In genomic region chr3:66253790-66254620, GRCh38 we compare ENCODE assay signal across 8 cellular contexts. TPM values are rescaled to one million over a fixed set of nuclear protein-coding genes. Genes with fewer than 3 reads are reported as not detected.
DNase-seq lines count a peak whose midpoint lies in the region; ATAC-seq and TF ChIP-seq lines count a peak whose summit lies in the region.

No MANE protein-coding gene starts in this region.

- H3K36me3 Mint-ChIP-seq in naive thymus-derived CD4-positive, alpha-beta T cell, result peaks cover 1 to 37% (median 6%) of the 10 kb centered on the region in 5 donors

- DNase-seq in NCI-H1417 (lab: John Stamatoyannopoulos, UW) (peak in 2 of 3 experiments; percentile 5 to 49), NCI-H1417 treated with DMSO at 0.1 percent for 48 hours (lab: John Stamatoyannopoulos, UW) (no peak), NB4 (ENCODE audit: low read depth) (peak; percentile 40), dedifferentiated amniotic fluid mesenchymal stem cell (ENCODE audit: extremely low spot score) (peak; percentile 50), NCI-H128 (lab: John Stamatoyannopoulos, UW; ENCODE audit: unreplicated experiment) (no peak)
- peak in 5 of 9 donors; percentile 27 to 41 (median 35) for DNase-seq in naive thymus-derived CD4-positive, alpha-beta T cell
- no peak for DNase-seq in stimulated activated CD4-positive, alpha-beta T cell treated with anti-CD3 and anti-CD28 coated beads, Interleukin-2, amount 100 ng/mL, for 24 hours

- H3K9me3 Mint-ChIP-seq in naive thymus-derived CD4-positive, alpha-beta T cell, result peaks cover 0 to 2% (median 0%) of the 10 kb centered on the region in 11 donors

- H3K27me3 ChIP-seq in naive thymus-derived CD4-positive, alpha-beta T cell (ENCODE audit: control insufficient read depth in 2 of 2, insufficient read depth in 2 of 2, low read length in 2 of 2), result no peaks in the 10 kb centered on the region

- H3K9me3 ChIP-seq in naive thymus-derived CD4-positive, alpha-beta T cell (ENCODE audit: control insufficient read depth in 2 of 3, low read length in 3 of 3), result no peaks in the 10 kb centered on the region

- TF ChIP-seq POLR2A in NB4 (IDR thresholded peaks at IDR 0.05; ENCODE audit: extremely low read depth, insufficient read length), result no peak

- peak; percentile 59 for ATAC-seq in naive thymus-derived CD4-positive, alpha-beta T cell
- ATAC-seq in GM21576 (IDR thresholded peaks at IDR 0.05; ENCODE audit: unreplicated experiment), result no peak

- TF ChIP-seq CTCF in NB4 (IDR thresholded peaks at IDR 0.05; ENCODE audit: low read depth, low read length), result no peak

- no peak overlapping the region for H3K27ac ChIP-seq in naive thymus-derived CD4-positive, alpha-beta T cell (ENCODE audit: low read depth, low read length)

- H3K4me1 ChIP-seq in naive thymus-derived CD4-positive, alpha-beta T cell (ENCODE audit: control insufficient read depth in 2 of 2, insufficient read depth in 2 of 2, low read length in 2 of 2), result no peaks in the 10 kb centered on the region

- no peak overlapping the region for H3K4me3 ChIP-seq in NB4 (ENCODE audit: low read depth, low read length)
- H3K4me3 ChIP-seq in naive thymus-derived CD4-positive, alpha-beta T cell (ENCODE audit: low read length), result no peak overlapping the region

- no peak overlapping the region for H3K4me3 Mint-ChIP-seq in naive thymus-derived CD4-positive, alpha-beta T cell

- no peak overlapping the region for H3K27ac Mint-ChIP-seq in naive thymus-derived CD4-positive, alpha-beta T cell

- CTCF ChIA-PET in naive thymus-derived CD4-positive, alpha-beta T cell (lab: Charles Lee), result interaction anchor here (0.7 to 7.5 kb wide), 17 partner anchors 10 to 1792 kb away, joined by 3 to 86 read pairs (median 4); no protein-coding TSS in a partner anchor

- no peaks in the 10 kb centered on the region for H3K27me3 Mint-ChIP-seq in naive thymus-derived CD4-positive, alpha-beta T cell

- H3K4me1 Mint-ChIP-seq in naive thymus-derived CD4-positive, alpha-beta T cell, result peaks cover 3 to 13% (median 8%) of the 10 kb centered on the region in 7 donors

- POLR2A ChIA-PET in naive thymus-derived CD4-positive, alpha-beta T cell (lab: Charles Lee), result interaction anchor here (1.1 kb wide), 1 partner anchor 124 kb away, joined by 5 read pairs; no protein-coding TSS in a partner anchor

- intact Hi-C loops in naive thymus-derived CD4-positive, alpha-beta T cell (cut with micrococcal nuclease), result loop anchor here (1.0 kb wide), 4 partner anchors 22 to 568 kb away; no protein-coding TSS in a partner anchor

- peaks cover 0 to 17% (median 0%) of the 10 kb centered on the region in 3 experiments for H3K36me3 ChIP-seq in naive thymus-derived CD4-positive, alpha-beta T cell (ENCODE audit: control insufficient read depth in 2 of 3, insufficient read depth in 3 of 3, low read length in 3 of 3)

RNA-seq across cellular contexts. Expression of gene SLC25A26, which starts 33.2 kb away (rescaled TPM):
- total RNA-seq in naive thymus-derived CD4-positive, alpha-beta T cell, result 10 to 100 TPM; 14.1 to 25.5 (median 17.9) TPM
- 10 to 100 TPM; 44.8 to 51.3 TPM for polyA plus RNA-seq in naive thymus-derived CD4-positive, alpha-beta T cell

Comparison
In these comparisons a context has a peak if more than half of its experiments do, and no peak if none do; other contexts are left out.
1. DNase-seq: peak in NCI-H1417 (2 of 3), NB4 (single experiment), dedifferentiated amniotic fluid mesenchymal stem cell (single experiment) and naive thymus-derived CD4-positive, alpha-beta T cell (5 of 9); none in NCI-H1417 treated with DMSO at 0.1 percent for 48 hours (single experiment), NCI-H128 (single experiment) and stimulated activated CD4-positive, alpha-beta T cell treated with anti-CD3 and anti-CD28 coated beads, Interleukin-2, amount 100 ng/mL, for 24 hours (0 of 2).